ENCODE assay signal across 23 cellular contexts in genomic region chr21:45506836-45507522, GRCh38. TPM values are rescaled to one million over a fixed set of nuclear protein-coding genes. Genes with fewer than 3 reads are reported as not detected.
DNase-seq lines count a peak whose midpoint lies in the region; ATAC-seq and TF ChIP-seq lines count a peak whose summit lies in the region.
"Had no signal": no experiment of that assay in that cellular context is flagged by ENCODE, and none has a peak within 500 bp of the region (broad histone marks: within the 10 kb centered on the region; RNA-seq: fewer than 3 reads in every experiment).

No MANE protein-coding gene starts in this region.

- POLR2A ChIA-PET in activated CD4-positive, alpha-beta T cell treated with anti-CD3 and anti-CD28 coated beads, Interleukin-2, amount 10 ng/mL, durations not matched to agents 7 days and 5 days (lab: Charles Lee) = no interaction called here

- TF ChIP-seq CTCF in RWPE2 (IDR thresholded peaks at IDR 0.05; ENCODE audit: poor library complexity, severe bottlenecking) (no peak), spleen (IDR thresholded peaks at IDR 0.05 in 8 of 11, conservative IDR thresholded peaks at IDR 0.05 in 3 of 11) (no peak)

- no peaks in the 10 kb centered on the region for H3K36me3 Mint-ChIP-seq in activated CD4-positive, alpha-beta T cell treated with anti-CD3 and anti-CD28 coated beads, Interleukin-2, amount 10 ng/mL, durations not matched to agents 7 days and 5 days (ENCODE audit: low read depth)
- H3K36me3 Mint-ChIP-seq: activated naive CD8-positive, alpha-beta T cell had no signal

- peaks cover 2% of the 10 kb centered on the region for H3K9me3 Mint-ChIP-seq in activated CD4-positive, alpha-beta T cell treated with anti-CD3 and anti-CD28 coated beads, Interleukin-2, amount 10 ng/mL, durations not matched to agents 7 days and 5 days
- H3K9me3 Mint-ChIP-seq: effector memory CD8-positive, alpha-beta T cell had no signal

- intact Hi-C loops in left colon (cut with DNase I, micrococcal nuclease) (no loop called here), spleen (cut with DNase I; ENCODE audit: low total_unique reads) (no loop called here)

- no peak for DNase-seq in activated CD4-positive, alpha-beta T cell treated with anti-CD3 and anti-CD28 coated beads, Interleukin-2, amount 10 ng/mL, durations not matched to agents 7 days and 5 days
- no peak for DNase-seq in activated CD4-positive, alpha-beta T cell treated with anti-CD3 and anti-CD28 coated beads, Interleukin-2, amount 50 U/mL, for 1 hour
- DNase-seq in RWPE2 (ENCODE audit: low spot score) (peak; percentile 45), left colon (peak in 1 of 2 donors; percentile 22), spleen (peak; percentile 73), NCI-H1105 (lab: John Stamatoyannopoulos, UW) (no peak)
- DNase-seq in activated CD4-positive, CD25-positive, alpha-beta regulatory T cell treated with anti-CD3 and anti-CD28 coated beads, Interleukin-2, amount 50 U/mL, for 72 hours = no peak
- DNase-seq: activated CD4-positive, CD25-positive, alpha-beta regulatory T cell; effector memory CD8-positive, alpha-beta T cell; esophagus squamous epithelium; IMR-90; kidney glomerular epithelial cell; midbrain; MM.1S; NCI-H1694 treated with DMSO at 0.1 percent for 48 hours; RPMI8226; stimulated activated CD4-positive, alpha-beta T cell treated with anti-CD3 and anti-CD28 coated beads, Interleukin-4, amount 100 ng/mL, for 4 hours; T-helper 9 cell had no signal

- H3K4me1 ChIP-seq in RWPE2 (ENCODE audit: insufficient read depth, poor library complexity, severe bottlenecking) = no peaks in the 10 kb centered on the region
- peaks cover 0 to 2% (median 0%) of the 10 kb centered on the region in 6 donors for H3K4me1 ChIP-seq in spleen
- H3K4me1 ChIP-seq: esophagus squamous epithelium, gastroesophageal sphincter, vagina had no signal

- H3K4me3 ChIP-seq in RWPE2 (ENCODE audit: severe bottlenecking) = no peak overlapping the region
- no peak overlapping the region for H3K4me3 ChIP-seq in spleen
- H3K4me3 ChIP-seq: BLaER1, esophagus squamous epithelium, gastroesophageal sphincter, vagina had no signal

- H3K4me1 Mint-ChIP-seq in activated CD4-positive, alpha-beta T cell treated with anti-CD3 and anti-CD28 coated beads, Interleukin-2, amount 10 ng/mL, durations not matched to agents 7 days and 5 days = no peaks in the 10 kb centered on the region

- H3K36me3 ChIP-seq in RWPE2 (ENCODE audit: low read depth) (no peaks in the 10 kb centered on the region), spleen (peaks cover 0 to 57% (median 16%) of the 10 kb centered on the region in 6 donors)

- H3K27me3 Mint-ChIP-seq in activated CD4-positive, alpha-beta T cell treated with anti-CD3 and anti-CD28 coated beads, Interleukin-2, amount 10 ng/mL, durations not matched to agents 7 days and 5 days = no peaks in the 10 kb centered on the region
- H3K27me3 Mint-ChIP-seq: activated naive CD8-positive, alpha-beta T cell; effector memory CD8-positive, alpha-beta T cell had no signal

- H3K27ac ChIP-seq in RWPE2 (ENCODE audit: poor library complexity, severe bottlenecking) (no peak overlapping the region), spleen (no peak overlapping the region)
- H3K27ac ChIP-seq: BLaER1, esophagus squamous epithelium, gastroesophageal sphincter, vagina had no signal

- H3K27ac Mint-ChIP-seq in activated CD4-positive, alpha-beta T cell treated with anti-CD3 and anti-CD28 coated beads, Interleukin-2, amount 10 ng/mL, durations not matched to agents 7 days and 5 days = peak overlapping the region; percentile 50
- H3K27ac Mint-ChIP-seq: activated naive CD8-positive, alpha-beta T cell; effector memory CD8-positive, alpha-beta T cell had no signal

- H3K9me3 ChIP-seq in RWPE2 (ENCODE audit: severe bottlenecking) (no peaks in the 10 kb centered on the region), spleen (no peaks in the 10 kb centered on the region)
- H3K9me3 ChIP-seq: BLaER1, esophagus squamous epithelium, gastroesophageal sphincter, vagina had no signal

- TF ChIP-seq POLR2A in spleen (IDR thresholded peaks at IDR 0.05) = no peak

- no peak overlapping the region for H3K4me3 Mint-ChIP-seq in activated CD4-positive, alpha-beta T cell treated with anti-CD3 and anti-CD28 coated beads, Interleukin-2, amount 10 ng/mL, durations not matched to agents 7 days and 5 days
- H3K4me3 Mint-ChIP-seq: activated naive CD8-positive, alpha-beta T cell; effector memory CD8-positive, alpha-beta T cell had no signal

- H3K27me3 ChIP-seq in RWPE2 (ENCODE audit: insufficient read depth, poor library complexity, severe bottlenecking) (no peaks in the 10 kb centered on the region), spleen (replicated peaks in 1 of 7) (no peaks in the 10 kb centered on the region)
- H3K27me3 ChIP-seq: BLaER1, esophagus squamous epithelium, gastroesophageal sphincter, vagina had no signal

- ATAC-seq in RWPE2 (ENCODE audit: low read depth) = no peak
- peak; percentile 30 for ATAC-seq in left colon
- no peak for ATAC-seq in HG03097 (IDR thresholded peaks at IDR 0.05; ENCODE audit: low FRiP score, unreplicated experiment)
- ATAC-seq: effector memory CD8-positive, alpha-beta T cell; gastroesophageal sphincter had no signal

- CTCF ChIA-PET in activated CD4-positive, alpha-beta T cell treated with anti-CD3 and anti-CD28 coated beads, Interleukin-2, amount 10 ng/mL, durations not matched to agents 7 days and 5 days (lab: Charles Lee) = no interaction called here

- 76 to 90% (median 86%) methylated on average over 1 to 13 of the region's 13 CpGs for WGBS in spleen, 5 donors

RNA-seq across cellular contexts. Expression of gene SLC19A1, which starts 35.3 kb away (rescaled TPM):
- total RNA-seq in activated CD4-positive, alpha-beta T cell treated with anti-CD3 and anti-CD28 coated beads, Interleukin-2, amount 10 ng/mL, durations not matched to agents 7 days and 5 days = 10 to 100 TPM; 43.8 to 46.8 TPM
- total RNA-seq in left colon = 10 to 100 TPM; 18.2 to 18.9 TPM
- total RNA-seq in spleen = 10 to 100 TPM; 21.6 to 52.8 (median 35.0) TPM
- polyA plus RNA-seq in spleen = 10 to 100 TPM in 2 of 3 donors, 1 to 10 TPM in 1; 7.5 to 17.6 (median 13.3) TPM

Comparison
In these comparisons a context has a peak if more than half of its experiments do, and no peak if none do; other contexts are left out.
1. DNase-seq: peak in RWPE2 (single experiment) and spleen (single experiment); none in activated CD4-positive, alpha-beta T cell treated with anti-CD3 and anti-CD28 coated beads, Interleukin-2, amount 10 ng/mL, durations not matched to agents 7 days and 5 days (single experiment), activated CD4-positive, alpha-beta T cell treated with anti-CD3 and anti-CD28 coated beads, Interleukin-2, amount 50 U/mL, for 1 hour (single experiment), NCI-H1105 (single experiment) and activated CD4-positive, CD25-positive, alpha-beta regulatory T cell treated with anti-CD3 and anti-CD28 coated beads, Interleukin-2, amount 50 U/mL, for 72 hours (single experiment).